ENCODE assay signal across 7 cellular contexts in genomic region chr14:106719880-106720279, GRCh38.
DNase-seq lines count a peak whose midpoint lies in the region; ATAC-seq, FAIRE-seq and TF ChIP-seq lines count a peak whose summit lies in the region.
"Not testable (repeated sequence)": the region's sequence is repeated elsewhere in the genome, so short reads cannot be mapped to it uniquely, and the experiment has no call there.

No MANE protein-coding gene starts in this region.

- H3K9me3 Mint-ChIP-seq in CD8-positive, alpha-beta T cell; activated naive CD4-positive, alpha-beta T cell treated with anti-CD3 and anti-CD28 coated beads, Interleukin-2, amount 10 ng/mL, durations not matched to agents 7 days and 5 days; naive thymus-derived CD4-positive, alpha-beta T cell: not testable (repeated sequence)

- peak in 3 of 7 experiments; percentile 60 to 75 (median 71) for DNase-seq in CD8-positive, alpha-beta T cell
- not testable (repeated sequence) for DNase-seq in GM12892 (ENCODE audit: insufficient read length); T-helper 17 cell
- peak; percentile 16 for DNase-seq in NB4 (ENCODE audit: low read depth)
- DNase-seq in activated CD8-positive, alpha-beta memory T cell treated with anti-CD3 and anti-CD28 coated beads, Interleukin-2, amount 50 U/mL, for 1 hour (ENCODE audit: extremely low read depth) = peak; percentile 25
- peak; percentile 55 for DNase-seq in activated naive CD4-positive, alpha-beta T cell treated with anti-CD3 and anti-CD28 coated beads, Interleukin-2, amount 10 ng/mL, durations not matched to agents 7 days and 5 days
- DNase-seq in naive thymus-derived CD4-positive, alpha-beta T cell = peak in 5 of 9 donors; percentile 26 to 60 (median 48)

- peak; percentile 74 for FAIRE-seq in GM12892 (lab: Jason Lieb, UNC)

- H3K4me1 ChIP-seq in CD8-positive, alpha-beta T cell (ENCODE audit: insufficient read depth, low read length) = not testable (repeated sequence)
- H3K4me1 ChIP-seq in naive thymus-derived CD4-positive, alpha-beta T cell (ENCODE audit: control insufficient read depth in 2 of 2, insufficient read depth in 2 of 2, low read length in 2 of 2) = peaks cover 7 to 14% of the 10 kb centered on the region in 2 donors

- POLR2A ChIA-PET in CD8-positive, alpha-beta T cell (lab: Charles Lee) = interaction anchor here (1.1 kb wide), 1 partner anchor 57 kb away, joined by 3 read pairs; no protein-coding TSS in a partner anchor
- POLR2A ChIA-PET in naive thymus-derived CD4-positive, alpha-beta T cell (lab: Charles Lee) = not testable (repeated sequence)

- H3K27ac Mint-ChIP-seq in CD8-positive, alpha-beta T cell = peak overlapping the region; percentile 73
- peak overlapping the region; percentile 93 for H3K27ac Mint-ChIP-seq in T-helper 17 cell
- not testable (repeated sequence) for H3K27ac Mint-ChIP-seq in activated naive CD4-positive, alpha-beta T cell treated with anti-CD3 and anti-CD28 coated beads, Interleukin-2, amount 10 ng/mL, durations not matched to agents 7 days and 5 days
- H3K27ac Mint-ChIP-seq in naive thymus-derived CD4-positive, alpha-beta T cell = peak overlapping the region in 3 of 9 donors; percentile 51 to 92 (median 57)

- not testable (repeated sequence) for H3K27me3 ChIP-seq in CD8-positive, alpha-beta T cell (ENCODE audit: insufficient read depth, low read length); naive thymus-derived CD4-positive, alpha-beta T cell (ENCODE audit: control insufficient read depth in 2 of 2, insufficient read depth in 2 of 2, low read length in 2 of 2)

- not testable (repeated sequence) for H3K27me3 Mint-ChIP-seq in CD8-positive, alpha-beta T cell (ENCODE audit: low read depth); T-helper 17 cell; activated naive CD4-positive, alpha-beta T cell treated with anti-CD3 and anti-CD28 coated beads, Interleukin-2, amount 10 ng/mL, durations not matched to agents 7 days and 5 days; naive thymus-derived CD4-positive, alpha-beta T cell

- H3K4me3 Mint-ChIP-seq in CD8-positive, alpha-beta T cell = peak overlapping the region; percentile 53
- peak overlapping the region; percentile 78 for H3K4me3 Mint-ChIP-seq in T-helper 17 cell
- H3K4me3 Mint-ChIP-seq in activated naive CD4-positive, alpha-beta T cell treated with anti-CD3 and anti-CD28 coated beads, Interleukin-2, amount 10 ng/mL, durations not matched to agents 7 days and 5 days = not testable (repeated sequence)
- peak overlapping the region in 5 of 10 donors; percentile 27 to 68 (median 51) for H3K4me3 Mint-ChIP-seq in naive thymus-derived CD4-positive, alpha-beta T cell

- peak; percentile 49 for TF ChIP-seq CTCF in CD8-positive, alpha-beta T cell (IDR thresholded peaks at IDR 0.05)
- not testable (repeated sequence) for TF ChIP-seq CTCF in NB4 (IDR thresholded peaks at IDR 0.05; ENCODE audit: low read depth, low read length)

- peaks cover 58% of the 10 kb centered on the region for H3K4me1 Mint-ChIP-seq in CD8-positive, alpha-beta T cell (ENCODE audit: low read depth)
- peaks cover 35% of the 10 kb centered on the region for H3K4me1 Mint-ChIP-seq in T-helper 17 cell
- peaks cover 46% of the 10 kb centered on the region for H3K4me1 Mint-ChIP-seq in activated naive CD4-positive, alpha-beta T cell treated with anti-CD3 and anti-CD28 coated beads, Interleukin-2, amount 10 ng/mL, durations not matched to agents 7 days and 5 days
- peaks cover 0 to 37% (median 4%) of the 10 kb centered on the region in 7 donors for H3K4me1 Mint-ChIP-seq in naive thymus-derived CD4-positive, alpha-beta T cell

- intact Hi-C loops in CD8-positive, alpha-beta T cell (cut with DNase I, micrococcal nuclease) = loop anchor here (2.0 kb wide), 1 partner anchor 57 kb away; no protein-coding TSS in a partner anchor
- intact Hi-C loops in naive thymus-derived CD4-positive, alpha-beta T cell (cut with micrococcal nuclease) = loop anchor here in 1 of 2 donors (1.0 kb wide), 1 partner anchor 59 kb away; no protein-coding TSS in a partner anchor

- H3K36me3 Mint-ChIP-seq in CD8-positive, alpha-beta T cell; T-helper 17 cell (ENCODE audit: low read depth); activated naive CD4-positive, alpha-beta T cell treated with anti-CD3 and anti-CD28 coated beads, Interleukin-2, amount 10 ng/mL, durations not matched to agents 7 days and 5 days; naive thymus-derived CD4-positive, alpha-beta T cell: not testable (repeated sequence)

- H3K9me3 ChIP-seq in CD8-positive, alpha-beta T cell (ENCODE audit: low read length); T-helper 17 cell (ENCODE audit: control insufficient read depth, low read length, poor library complexity, severe bottlenecking); naive thymus-derived CD4-positive, alpha-beta T cell (ENCODE audit: control insufficient read depth in 2 of 3, low read length in 3 of 3): not testable (repeated sequence)

- TF ChIP-seq POLR2A in GM12892 (IDR thresholded peaks at IDR 0.05; ENCODE audit: low read depth, low read length); NB4 (IDR thresholded peaks at IDR 0.05; ENCODE audit: extremely low read depth, insufficient read length): not testable (repeated sequence)

- ATAC-seq in CD8-positive, alpha-beta T cell = peak; percentile 41
- ATAC-seq in T-helper 17 cell = not testable (repeated sequence)
- ATAC-seq in naive thymus-derived CD4-positive, alpha-beta T cell = peak; percentile 32

- H3K4me3 ChIP-seq in CD8-positive, alpha-beta T cell (ENCODE audit: low read depth, low read length); NB4 (ENCODE audit: low read depth, low read length); naive thymus-derived CD4-positive, alpha-beta T cell (ENCODE audit: low read length): not testable (repeated sequence)

- not testable (repeated sequence) for H3K27ac ChIP-seq in CD8-positive, alpha-beta T cell (ENCODE audit: low read depth, low read length); naive thymus-derived CD4-positive, alpha-beta T cell (ENCODE audit: low read depth, low read length)

- CTCF ChIA-PET in CD8-positive, alpha-beta T cell (lab: Charles Lee) = interaction anchor here (0.7 to 2.7 kb wide), 7 partner anchors 20 to 156 kb away, joined by 3 to 24 read pairs (median 5); no protein-coding TSS in a partner anchor
- CTCF ChIA-PET in activated naive CD4-positive, alpha-beta T cell treated with anti-CD3 and anti-CD28 coated beads, Interleukin-2, amount 10 ng/mL, durations not matched to agents 7 days and 5 days (lab: Charles Lee) = interaction anchor here (1.5 kb wide), 1 partner anchor 18 kb away, joined by 3 read pairs; no protein-coding TSS in a partner anchor
- CTCF ChIA-PET in naive thymus-derived CD4-positive, alpha-beta T cell (lab: Charles Lee) = interaction anchor here (1.2 kb wide), 1 partner anchor 61 kb away, joined by 3 read pairs; no protein-coding TSS in a partner anchor

- H3K36me3 ChIP-seq in CD8-positive, alpha-beta T cell (ENCODE audit: insufficient read depth, low read length); naive thymus-derived CD4-positive, alpha-beta T cell (ENCODE audit: control insufficient read depth in 2 of 3, insufficient read depth in 3 of 3, low read length in 3 of 3): not testable (repeated sequence)
